16 cellular contexts compared by ENCODE assay signal in the genomic region with DNA sequence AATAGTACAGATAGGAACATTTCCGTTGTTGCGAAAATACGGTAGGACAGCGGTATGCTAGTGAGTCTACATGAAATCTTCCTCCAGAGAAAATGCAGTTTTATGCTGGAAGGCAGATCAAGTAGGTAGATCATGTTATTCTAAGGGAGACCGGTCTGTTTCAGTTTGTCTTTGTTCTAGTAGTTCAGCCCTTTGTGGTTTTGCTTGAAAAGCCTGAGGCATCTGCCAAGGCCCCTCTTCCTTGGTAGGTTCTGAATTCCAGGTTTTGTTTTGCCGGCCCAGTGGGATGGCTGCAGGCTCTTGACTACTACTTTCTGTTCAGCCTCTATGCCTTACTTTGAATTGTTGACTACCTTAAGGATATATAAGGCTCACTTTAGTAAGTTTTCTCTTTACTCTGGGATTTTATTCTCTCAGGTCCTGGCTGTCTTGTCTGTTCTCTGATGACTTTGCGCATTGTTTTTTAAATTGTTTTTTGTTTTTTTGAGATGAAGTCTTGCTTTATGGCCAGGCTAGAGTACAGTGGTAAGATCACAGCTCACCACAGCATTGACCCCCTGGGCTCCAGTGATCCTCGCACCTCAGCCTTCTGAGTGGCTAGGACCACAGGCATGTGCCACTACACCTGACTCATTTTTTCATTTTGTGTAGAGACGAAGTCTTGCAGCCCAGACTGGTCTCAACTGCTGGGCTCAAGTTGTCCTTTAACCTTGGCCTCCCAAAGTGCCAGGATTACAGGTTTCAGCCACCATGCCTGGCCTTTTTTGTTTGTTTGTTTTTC. TPM values are rescaled to one million over a fixed set of nuclear protein-coding genes. Genes with fewer than 3 reads are reported as not detected.
DNase-seq lines count a peak whose midpoint lies in the region; ATAC-seq, FAIRE-seq and TF ChIP-seq lines count a peak whose summit lies in the region.
"Had no signal": no experiment of that assay in that cellular context is flagged by ENCODE, and none has a peak within 500 bp of the region (broad histone marks: within the 10 kb centered on the region; RNA-seq: fewer than 3 reads in every experiment).

No MANE protein-coding gene starts in this region.

- H3K27ac ChIP-seq in CD4-positive, alpha-beta memory T cell (ENCODE audit: low read depth, low read length): no peak overlapping the region
- no peak overlapping the region for H3K27ac ChIP-seq in small intestine (ENCODE audit: low read depth in 1 of 2, low read length in 1 of 2)

- peaks cover 12 to 25% of the 10 kb centered on the region in 2 donors for H3K36me3 Mint-ChIP-seq in CD4-positive, alpha-beta memory T cell
- H3K36me3 Mint-ChIP-seq in HFFc6 (ENCODE audit: low read depth) (no peaks in the 10 kb centered on the region), brain (peaks cover 46% of the 10 kb centered on the region), mesothelial cell of epicardium (peaks cover 2% of the 10 kb centered on the region)

- TF ChIP-seq CTCF in HFFc6 (IDR thresholded peaks at IDR 0.05) (no peak), brain (conservative IDR thresholded peaks at IDR 0.05) (no peak), mesothelial cell of epicardium (IDR thresholded peaks at IDR 0.05; ENCODE audit: unreplicated experiment) (no peak)

- no peak for FAIRE-seq in small intestine (lab: Jason Lieb, UNC)
- FAIRE-seq: endothelial cell of umbilical vein, GM18507, K562 had no signal

- intact Hi-C loops in CD4-positive, alpha-beta memory T cell (cut with micrococcal nuclease): no loop called here

- no peak for DNase-seq in CD4-positive, alpha-beta memory T cell
- DNase-seq in HFFc6 (no peak), mesothelial cell of epicardium (ENCODE audit: low spot score in 2 of 2, unreplicated experiment in 2 of 2) (no peak), DMS153 (lab: John Stamatoyannopoulos, UW) (no peak), GOT3 (lab: John Stamatoyannopoulos, UW) (no peak), small intestine (no peak)
- DNase-seq: activated B cell treated with CpG ODN at 0.5 μM for 24 hours, activated T-cell treated with anti-CD3 and anti-CD28 coated beads for 4 hours, BE2C, midbrain, NCI-H187 had no signal

- H3K27me3 ChIP-seq in CD4-positive, alpha-beta memory T cell (ENCODE audit: insufficient read depth, low read length): no peaks in the 10 kb centered on the region
- no peaks in the 10 kb centered on the region for H3K27me3 ChIP-seq in small intestine (ENCODE audit: control insufficient read depth in 2 of 2, insufficient read depth in 2 of 2, low read length in 2 of 2)
- H3K27me3 ChIP-seq: BE2C had no signal

- CTCF ChIA-PET in CD4-positive, alpha-beta memory T cell (lab: Charles Lee; ENCODE audit: partially characterized antibody): no interaction called here

- H3K36me3 ChIP-seq in CD4-positive, alpha-beta memory T cell (ENCODE audit: insufficient read depth, low read length): no peaks in the 10 kb centered on the region
- H3K36me3 ChIP-seq in small intestine (ENCODE audit: control insufficient read depth in 2 of 2, insufficient read depth in 2 of 2, low read length in 2 of 2): peaks cover 0 to 2% of the 10 kb centered on the region in 2 donors
- H3K36me3 ChIP-seq: BE2C had no signal

- H3K27me3 Mint-ChIP-seq in CD4-positive, alpha-beta memory T cell: no peaks in the 10 kb centered on the region
- no peaks in the 10 kb centered on the region for H3K27me3 Mint-ChIP-seq in HFFc6 (ENCODE audit: insufficient read depth)
- H3K27me3 Mint-ChIP-seq in brain: no peaks in the 10 kb centered on the region
- no peaks in the 10 kb centered on the region for H3K27me3 Mint-ChIP-seq in mesothelial cell of epicardium (ENCODE audit: low read depth)
- H3K27me3 Mint-ChIP-seq: activated B cell treated with CpG ODN at 0.5 μM for 24 hours had no signal

- H3K27ac Mint-ChIP-seq in CD4-positive, alpha-beta memory T cell: peak overlapping the region in 5 of 7 donors; percentile 9 to 65 (median 32)
- peak overlapping the region; percentile 8 for H3K27ac Mint-ChIP-seq in HFFc6
- peak overlapping the region in 3 of 5 experiments; percentile 2 to 44 (median 5) for H3K27ac Mint-ChIP-seq in brain
- peak overlapping the region; percentile 73 for H3K27ac Mint-ChIP-seq in mesothelial cell of epicardium
- H3K27ac Mint-ChIP-seq: activated B cell treated with CpG ODN at 0.5 μM for 24 hours had no signal

- no peaks in the 10 kb centered on the region for H3K9me3 Mint-ChIP-seq in CD4-positive, alpha-beta memory T cell
- no peaks in the 10 kb centered on the region for H3K9me3 Mint-ChIP-seq in HFFc6
- no peaks in the 10 kb centered on the region for H3K9me3 Mint-ChIP-seq in brain
- H3K9me3 Mint-ChIP-seq in mesothelial cell of epicardium: no peaks in the 10 kb centered on the region
- H3K9me3 Mint-ChIP-seq: activated B cell treated with CpG ODN at 0.5 μM for 24 hours had no signal

- 94 to 97% (median 96%) methylated on average over 9 of the region's 9 CpGs for WGBS in small intestine, 3 donors

- H3K9me3 ChIP-seq in CD4-positive, alpha-beta memory T cell (ENCODE audit: control insufficient read depth in 1 of 2, low read length in 2 of 2): no peaks in the 10 kb centered on the region
- H3K9me3 ChIP-seq in small intestine (ENCODE audit: control insufficient read depth, low read depth): no peaks in the 10 kb centered on the region
- H3K9me3 ChIP-seq: BE2C had no signal

- H3K4me1 Mint-ChIP-seq in CD4-positive, alpha-beta memory T cell: peaks cover 39 to 72% (median 52%) of the 10 kb centered on the region in 4 donors
- H3K4me1 Mint-ChIP-seq in HFFc6 (ENCODE audit: low read depth): peaks cover 57% of the 10 kb centered on the region
- H3K4me1 Mint-ChIP-seq in brain: peaks cover 44% of the 10 kb centered on the region
- H3K4me1 Mint-ChIP-seq in mesothelial cell of epicardium: peaks cover 7% of the 10 kb centered on the region

- no peak for ATAC-seq in GM19351 (IDR thresholded peaks at IDR 0.05; ENCODE audit: unreplicated experiment)
- ATAC-seq: K562 had no signal

- H3K4me3 ChIP-seq in CD4-positive, alpha-beta memory T cell (ENCODE audit: low read length in 2 of 2): no peak overlapping the region
- no peak overlapping the region for H3K4me3 ChIP-seq in small intestine (ENCODE audit: low read depth in 1 of 2, low read length in 2 of 2)
- H3K4me3 ChIP-seq: K562 had no signal

- POLR2A ChIA-PET in CD4-positive, alpha-beta memory T cell (lab: Charles Lee; ENCODE audit: partially characterized antibody): no interaction called here

- H3K4me1 ChIP-seq in CD4-positive, alpha-beta memory T cell (ENCODE audit: insufficient read depth, low read length): peaks cover 21% of the 10 kb centered on the region
- no peaks in the 10 kb centered on the region for H3K4me1 ChIP-seq in small intestine (ENCODE audit: control insufficient read depth in 2 of 2, insufficient read depth in 1 of 2, low read depth in 1 of 2, low read length in 1 of 2)
- H3K4me1 ChIP-seq: BE2C had no signal

- H3K4me3 Mint-ChIP-seq in CD4-positive, alpha-beta memory T cell: no peak overlapping the region
- H3K4me3 Mint-ChIP-seq in HFFc6: no peak overlapping the region
- H3K4me3 Mint-ChIP-seq in brain: no peak overlapping the region
- H3K4me3 Mint-ChIP-seq in mesothelial cell of epicardium: no peak overlapping the region
- H3K4me3 Mint-ChIP-seq: activated B cell treated with CpG ODN at 0.5 μM for 24 hours had no signal

RNA-seq across cellular contexts. Expression of a gene that starts 53.7 kb away (rescaled TPM):
- total RNA-seq in CD4-positive, alpha-beta memory T cell: 10 to 100 TPM; 86.2 to 92.0 TPM
- polyA plus RNA-seq in CD4-positive, alpha-beta memory T cell: 10 to 100 TPM; 31.1 to 33.3 TPM
- total RNA-seq in HFFc6 (2021; fragmentation: NEBNext Ultra II Directional; extraction: Animal tissue kit (Norgen Biotek cat#: 25700)): 10 to 100 TPM; 40.8 to 52.5 (median 47.3) TPM
- polyA plus RNA-seq in brain (ENCODE audit: insufficient read depth, low read depth, low replicate concordance) (5.3 TPM), small intestine (10 to 100 TPM in 2 of 3 donors, 1 to 10 TPM in 1; 9.5 to 23.0 (median 17.0) TPM)
- 73.3 to 76.4 TPM (median 74.4 TPM) in 3 replicates for total RNA-seq in mesothelial cell of epicardium

Comparison
In these comparisons a context has a peak if more than half of its experiments do, and no peak if none do; other contexts are left out.
1. H3K27ac Mint-ChIP-seq: peak in every context shown above with its lines; median percentile 73 in mesothelial cell of epicardium; 32 in CD4-positive, alpha-beta memory T cell; 8 in HFFc6; 5 in brain.